ENCODE assay signal across 25 cellular contexts in genomic region chr11:114301088-114301487, GRCh38. TPM values are rescaled to one million over a fixed set of nuclear protein-coding genes. Genes with fewer than 3 reads are reported as not detected.
DNase-seq lines count a peak whose midpoint lies in the region; ATAC-seq and TF ChIP-seq lines count a peak whose summit lies in the region.
"Had no signal": no experiment of that assay in that cellular context is flagged by ENCODE, and none has a peak within 500 bp of the region (broad histone marks: within the 10 kb centered on the region; RNA-seq: fewer than 3 reads in every experiment).

No MANE protein-coding gene starts in this region.

- no peak overlapping the region for H3K4me3 Mint-ChIP-seq in nephron progenitor cell
- H3K4me3 Mint-ChIP-seq: activated CD4-positive, alpha-beta memory T cell treated with anti-CD3 and anti-CD28 coated beads, Interleukin-2, amount 10 ng/mL, durations not matched to agents 7 days and 5 days; WTC11 had no signal

- no peak overlapping the region for H3K4me2 ChIP-seq in SK-N-SH
- H3K4me2 ChIP-seq: BLaER1 had no signal

- no peak overlapping the region for H3K27ac Mint-ChIP-seq in nephron progenitor cell
- H3K27ac Mint-ChIP-seq: activated CD4-positive, alpha-beta memory T cell treated with anti-CD3 and anti-CD28 coated beads, Interleukin-2, amount 10 ng/mL, durations not matched to agents 7 days and 5 days; WTC11 had no signal

- H3K36me3 Mint-ChIP-seq in nephron progenitor cell (ENCODE audit: low read depth): peaks cover 32% of the 10 kb centered on the region

- H3K9me2 ChIP-seq in SK-N-SH: no peaks in the 10 kb centered on the region

- H3K27me3 Mint-ChIP-seq in nephron progenitor cell (ENCODE audit: low read depth, poor library complexity): no peaks in the 10 kb centered on the region

- no peak for DNase-seq in SK-N-SH
- peak in 1 of 2 donors; percentile 2 for DNase-seq in cardiac fibroblast (ENCODE audit: low read depth in 2 of 2)
- DNase-seq in lower lobe of right lung: no peak
- DNase-seq in thoracic aorta (ENCODE audit: low spot score): no peak
- no peak for DNase-seq in nephron progenitor cell
- DNase-seq in DMS79 (lab: John Stamatoyannopoulos, UW): no peak
- DNase-seq: activated CD4-positive, alpha-beta memory T cell treated with anti-CD3 and anti-CD28 coated beads, Interleukin-2, amount 10 ng/mL, durations not matched to agents 7 days and 5 days; activated gamma-delta T cell; activated T-cell treated with anti-CD3 and anti-CD28 coated beads for 4 hours; Caco-2; midbrain; NCI-H187; NCI-H2227 treated with DMSO at 0.1 percent for 48 hours; NCI-H748 treated with DMSO at 0.1 percent for 48 hours; stimulated activated CD4-positive, alpha-beta T cell treated with anti-CD3 and anti-CD28 coated beads, Interleukin-4, amount 100 ng/mL, for 24 hours; stimulated activated naive CD4-positive, alpha-beta T cell treated with Interleukin-2 at 50 U/mL for 16 hours; T-helper 9 cell; trophoblast cell had no signal

- H3K36me3 ChIP-seq in SK-N-SH (replicated peaks in 1 of 2; ENCODE audit: control insufficient read depth in 1 of 2, insufficient read depth in 2 of 2, low read length in 1 of 2) (peaks cover 33 to 55% of the 10 kb centered on the region in 2 experiments), lower lobe of right lung (no peaks in the 10 kb centered on the region), thoracic aorta (peaks cover 25% of the 10 kb centered on the region)
- H3K36me3 ChIP-seq: BLaER1 had no signal

- no peak overlapping the region for H3K9ac ChIP-seq in SK-N-SH
- H3K9ac ChIP-seq: BLaER1 had no signal

- POLR2A ChIA-PET in SK-N-SH (lab: Yijun Ruan, JAX): no interaction called here

- peaks cover 80% of the 10 kb centered on the region for H3K79me2 ChIP-seq in SK-N-SH (ENCODE audit: insufficient read depth)

- no peak for TF ChIP-seq EP300 in SK-N-SH (IDR thresholded peaks at IDR 0.05; ENCODE audit: borderline replicate concordance in 1 of 2, low read depth in 1 of 2, low read length in 1 of 2)

- H4K20me1 ChIP-seq in SK-N-SH (ENCODE audit: insufficient read depth): no peaks in the 10 kb centered on the region
- H4K20me1 ChIP-seq: BLaER1 had no signal

- H3K4me3 ChIP-seq in SK-N-SH (ENCODE audit: low read depth in 2 of 2, low read length in 1 of 2) (no peak overlapping the region), cardiac fibroblast (replicated peaks in 1 of 2; ENCODE audit: low read depth in 2 of 2, low read length in 2 of 2) (peak overlapping the region; percentile 69 to 70), lower lobe of right lung (peak overlapping the region; percentile 53), thoracic aorta (peak overlapping the region; percentile 81)
- H3K4me3 ChIP-seq: BLaER1 had no signal

- no peak overlapping the region for H3K27ac ChIP-seq in SK-N-SH (ENCODE audit: low read depth in 2 of 2, low read length in 1 of 2)
- no peak overlapping the region for H3K27ac ChIP-seq in lower lobe of right lung
- peak overlapping the region; percentile 19 to 94 for H3K27ac ChIP-seq in thoracic aorta
- H3K27ac ChIP-seq: 22Rv1, BLaER1 had no signal

- no peak for TF ChIP-seq RAD21 in SK-N-SH (IDR thresholded peaks at IDR 0.05; ENCODE audit: low read length)

- TF ChIP-seq CTCF in SK-N-SH (IDR thresholded peaks at IDR 0.05) (no peak), cardiac fibroblast (IDR thresholded peaks at IDR 0.05; ENCODE audit: low read depth, low read length) (no peak), lower lobe of right lung (IDR thresholded peaks at IDR 0.05) (no peak), thoracic aorta (IDR thresholded peaks at IDR 0.05) (no peak), nephron progenitor cell (IDR thresholded peaks at IDR 0.05) (no peak)

- H3K9me3 Mint-ChIP-seq in nephron progenitor cell: peaks cover 46% of the 10 kb centered on the region
- H3K9me3 Mint-ChIP-seq: activated CD4-positive, alpha-beta memory T cell treated with anti-CD3 and anti-CD28 coated beads, Interleukin-2, amount 10 ng/mL, durations not matched to agents 7 days and 5 days had no signal

- WGBS in SK-N-SH (ENCODE audit: low lambda C conversion rate): 45% methylated on average over 4 of the region's 4 CpGs

- H3K9me3 ChIP-seq in SK-N-SH (peaks cover 16% of the 10 kb centered on the region; the same call in 1 of the 2 replicates), lower lobe of right lung (no peaks in the 10 kb centered on the region), thoracic aorta (peaks cover 9% of the 10 kb centered on the region)
- H3K9me3 ChIP-seq: BLaER1 had no signal

- ATAC-seq in SK-N-SH treated with all-trans-retinoic acid at 6 μM for 48 hours (no peak), lower lobe of right lung (no peak), thoracic aorta (ENCODE audit: insufficient number of reproducible peaks, low FRiP score, low read depth) (no peak), GM19023 (IDR thresholded peaks at IDR 0.05; ENCODE audit: unreplicated experiment) (no peak)
- ATAC-seq: HCT116, WTC11 had no signal

- H3K4me1 ChIP-seq in SK-N-SH (ENCODE audit: control insufficient read depth in 1 of 2, insufficient read depth in 2 of 2, low read depth in 1 of 2, low read length in 1 of 2): no peaks in the 10 kb centered on the region
- peaks cover 9% of the 10 kb centered on the region for H3K4me1 ChIP-seq in lower lobe of right lung
- H3K4me1 ChIP-seq in thoracic aorta (ENCODE audit: control insufficient read depth in 1 of 2, low read depth in 2 of 2): peaks cover 12 to 21% of the 10 kb centered on the region in 2 donors
- H3K4me1 ChIP-seq: BLaER1 had no signal

- H2AFZ ChIP-seq in SK-N-SH (ENCODE audit: low read depth): no peak overlapping the region

- CTCF ChIA-PET in SK-N-SH (lab: Yijun Ruan, JAX): interaction anchor here (0.6 to 0.9 kb wide), 2 partner anchors 20 to 40 kb away, joined by 3 to 4 read pairs; no protein-coding TSS in a partner anchor

- H3K27me3 ChIP-seq in SK-N-SH (ENCODE audit: insufficient read depth) (no peaks in the 10 kb centered on the region), lower lobe of right lung (ENCODE audit: low read depth) (no peaks in the 10 kb centered on the region), thoracic aorta (replicated peaks; ENCODE audit: insufficient read depth) (no peaks in the 10 kb centered on the region)
- H3K27me3 ChIP-seq: BLaER1 had no signal

- peaks cover 24% of the 10 kb centered on the region for H3F3A ChIP-seq in SK-N-SH (replicated peaks; ENCODE audit: insufficient read depth)

- peaks cover 3% of the 10 kb centered on the region for H3K4me1 Mint-ChIP-seq in nephron progenitor cell
- H3K4me1 Mint-ChIP-seq: activated CD4-positive, alpha-beta memory T cell treated with anti-CD3 and anti-CD28 coated beads, Interleukin-2, amount 10 ng/mL, durations not matched to agents 7 days and 5 days; WTC11 had no signal

- intact Hi-C loops in lower lobe of right lung (cut with DNase I): no loop called here

TF ChIP-seq in SK-N-SH treated with all-trans-retinoic acid at 6 μM for 48 hours, 23 proteins besides CTCF, POLR2A, EP300 and RAD21:
- TF ChIP-seq ZNF8 (CRISPR knock-in tag; IDR thresholded peaks at IDR 0.05): peak; percentile 84
- TF ChIP-seq OSR1 (CRISPR knock-in tag; IDR thresholded peaks at IDR 0.05): no peak

TF ChIP-seq in SK-N-SH, 30 proteins besides CTCF, POLR2A, EP300 and RAD21:
- TF ChIP-seq TEAD4 (IDR thresholded peaks at IDR 0.05; ENCODE audit: borderline replicate concordance, insufficient read depth) (no peak), EZH2phosphoT487 (IDR thresholded peaks at IDR 0.05; ENCODE audit: borderline replicate concordance, low read depth) (no peak), SIN3A (IDR thresholded peaks at IDR 0.05; ENCODE audit: borderline replicate concordance, low read depth, low read length) (no peak), JUND (IDR thresholded peaks at IDR 0.05) (no peak), MEF2A (IDR thresholded peaks at IDR 0.05; ENCODE audit: borderline replicate concordance, low read depth) (no peak), GABPA (IDR thresholded peaks at IDR 0.05; ENCODE audit: low read depth) (no peak), MXI1 (IDR thresholded peaks at IDR 0.05; ENCODE audit: low read depth, low read length) (no peak), POLR2AphosphoS5 (IDR thresholded peaks at IDR 0.05; ENCODE audit: low read depth, low read length) (no peak), NRF1 (IDR thresholded peaks at IDR 0.05; ENCODE audit: low read depth, low read length) (no peak), CHD2 (IDR thresholded peaks at IDR 0.05; ENCODE audit: low read length, partially characterized antibody) (no peak)
- TF ChIP-seq, protein P1, sequence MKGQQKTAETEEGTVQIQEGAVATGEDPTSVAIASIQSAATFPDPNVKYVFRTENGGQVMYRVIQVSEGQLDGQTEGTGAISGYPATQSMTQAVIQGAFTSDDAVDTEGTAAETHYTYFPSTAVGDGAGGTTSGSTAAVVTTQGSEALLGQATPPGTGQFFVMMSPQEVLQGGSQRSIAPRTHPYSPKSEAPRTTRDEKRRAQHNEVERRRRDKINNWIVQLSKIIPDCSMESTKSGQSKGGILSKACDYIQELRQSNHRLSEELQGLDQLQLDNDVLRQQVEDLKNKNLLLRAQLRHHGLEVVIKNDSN (IDR thresholded peaks at IDR 0.05; ENCODE audit: borderline replicate concordance, low read depth): no peak
- TF ChIP-seq, protein P2, sequence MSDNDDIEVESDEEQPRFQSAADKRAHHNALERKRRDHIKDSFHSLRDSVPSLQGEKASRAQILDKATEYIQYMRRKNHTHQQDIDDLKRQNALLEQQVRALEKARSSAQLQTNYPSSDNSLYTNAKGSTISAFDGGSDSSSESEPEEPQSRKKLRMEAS (IDR thresholded peaks at IDR 0.05; ENCODE audit: low read depth): no peak

RNA-seq across cellular contexts. Expression of gene NNMT, which starts 4.9 kb away (rescaled TPM):
- 84.6 and 106 TPM in 2 replicates for polyA plus RNA-seq in SK-N-SH (2012; rRNA removed)
- polyA plus RNA-seq in SK-N-SH (2012; cell fraction: cytosol; rRNA removed): 90.6 and 92.0 TPM in 2 replicates
- polyA plus RNA-seq in SK-N-SH (2012; cell fraction: nucleus; rRNA removed): 109 and 183 TPM in 2 replicates
- total RNA-seq in lower lobe of right lung (162 TPM), thoracic aorta (1,000 to 10,000 TPM in 1 of 2 donors, 100 to 1,000 TPM in 1; 583 to 1,213 TPM)
- total RNA-seq: activated CD4-positive, alpha-beta memory T cell treated with anti-CD3 and anti-CD28 coated beads, Interleukin-2, amount 10 ng/mL, durations not matched to agents 7 days and 5 days had no signal
- polyA plus RNA-seq: neural cell had no signal

Comparison
In these comparisons a context has a peak if more than half of its experiments do, and no peak if none do; other contexts are left out.
1. H3K27ac ChIP-seq: peak in thoracic aorta (2 of 2); none in SK-N-SH (0 of 2) and lower lobe of right lung (single experiment).
2. H3K4me3 ChIP-seq: peak in cardiac fibroblast (2 of 2), lower lobe of right lung (single experiment) and thoracic aorta (single experiment); none in SK-N-SH (0 of 2).